ENCODE assay signal across 22 cellular contexts in genomic region chr3:15044311-15044710, GRCh38. TPM values are rescaled to one million over a fixed set of nuclear protein-coding genes. Genes with fewer than 3 reads are reported as not detected.
DNase-seq lines count a peak whose midpoint lies in the region; ATAC-seq, FAIRE-seq and TF ChIP-seq lines count a peak whose summit lies in the region.
"Had no signal": no experiment of that assay in that cellular context is flagged by ENCODE, and none has a peak within 500 bp of the region (broad histone marks: within the 10 kb centered on the region; RNA-seq: fewer than 3 reads in every experiment).

No MANE protein-coding gene starts in this region.

- TF ChIP-seq CTCF in A673 (conservative IDR thresholded peaks at IDR 0.05; ENCODE audit: low read depth, low read length) (no peak), endothelial cell of umbilical vein (IDR thresholded peaks at IDR 0.05; ENCODE audit: extremely low read depth in 1 of 2, insufficient read depth in 1 of 2, low read depth in 1 of 2, low read length in 2 of 2) (no peak)

- H3K36me3 Mint-ChIP-seq in activated CD4-positive, alpha-beta memory T cell treated with anti-CD3 and anti-CD28 coated beads for 36 hours = peaks cover 46% of the 10 kb centered on the region

- no peaks in the 10 kb centered on the region for H3K27me3 Mint-ChIP-seq in activated CD4-positive, alpha-beta memory T cell treated with anti-CD3 and anti-CD28 coated beads for 36 hours
- H3K27me3 Mint-ChIP-seq: naive B cell had no signal

- H3K9me3 ChIP-seq in A673 (ENCODE audit: low read depth, low read length, poor library complexity, severe bottlenecking) = no peaks in the 10 kb centered on the region
- no peaks in the 10 kb centered on the region for H3K9me3 ChIP-seq in BLaER1
- H3K9me3 ChIP-seq in endothelial cell of umbilical vein (replicated peaks; ENCODE audit: control insufficient read depth, insufficient read depth, low read length) = no peaks in the 10 kb centered on the region
- H3K9me3 ChIP-seq: adrenal gland had no signal

- no TSS peak for BruUV-seq in A673 (replicated peaks; lab: Mats Ljungman, UMichigan)
- no TSS peak for BruUV-seq in endothelial cell of umbilical vein (replicated peaks; lab: Mats Ljungman, UMichigan)

- H3K9ac ChIP-seq in BLaER1 (no peak overlapping the region; the same call in 1 of the 2 replicates), endothelial cell of umbilical vein (replicated peaks; ENCODE audit: extremely low read depth, insufficient read depth, low read length) (peak overlapping the region; percentile 14)

- peak; percentile 78 for FAIRE-seq in endothelial cell of umbilical vein (lab: Jason Lieb, UNC)
- FAIRE-seq: D721Med, frontal cortex, H1, HTR-8/SVneo had no signal

- H3K27me3 ChIP-seq in A673 (replicated peaks; ENCODE audit: insufficient read depth, low read depth, low read length, poor library complexity) (no peaks in the 10 kb centered on the region), BLaER1 (no peaks in the 10 kb centered on the region), endothelial cell of umbilical vein (ENCODE audit: control insufficient read depth in 2 of 2, insufficient read depth in 2 of 2, low read length in 2 of 2) (no peaks in the 10 kb centered on the region)
- H3K27me3 ChIP-seq: adrenal gland, dorsolateral prefrontal cortex had no signal

- H3K4me3 ChIP-seq in A673 (ENCODE audit: low read depth, low read length, poor library complexity, severe bottlenecking) = no peak overlapping the region
- no peak overlapping the region for H3K4me3 ChIP-seq in BLaER1
- no peak overlapping the region for H3K4me3 ChIP-seq in endothelial cell of umbilical vein (replicated peaks in 1 of 3; ENCODE audit: insufficient read depth in 1 of 3, low read depth in 1 of 3, low read length in 3 of 3)
- H3K4me3 ChIP-seq: adrenal gland, dorsolateral prefrontal cortex had no signal

- H3K4me1 ChIP-seq in A673 (ENCODE audit: insufficient read depth, low read length, poor library complexity, severe bottlenecking) (peaks cover 33% of the 10 kb centered on the region), BLaER1 (peaks cover 11% of the 10 kb centered on the region), endothelial cell of umbilical vein (ENCODE audit: control insufficient read depth, extremely low read depth, insufficient read depth, low read length) (peaks cover 36% of the 10 kb centered on the region)

- no peaks in the 10 kb centered on the region for H3K9me1 ChIP-seq in endothelial cell of umbilical vein (replicated peaks; ENCODE audit: control insufficient read depth, extremely low read depth, insufficient read depth, low read length)

- no peak overlapping the region for H3K4me3 Mint-ChIP-seq in activated CD4-positive, alpha-beta memory T cell treated with anti-CD3 and anti-CD28 coated beads for 36 hours
- H3K4me3 Mint-ChIP-seq: naive B cell had no signal

- intact Hi-C loops in A673 (cut with micrococcal nuclease; ENCODE audit: unreplicated experiment) (loop anchor here (5.0 kb wide), 1 partner anchor 117 kb away; no protein-coding TSS in a partner anchor), endothelial cell of umbilical vein (cut with micrococcal nuclease) (loop anchor here (2.0 to 10.0 kb wide), 2 partner anchors 96 to 240 kb away; no protein-coding TSS in a partner anchor)
- intact Hi-C loops in activated CD4-positive, alpha-beta memory T cell treated with anti-CD3 and anti-CD28 coated beads for 36 hours (cut with micrococcal nuclease) = loop anchor here (5.0 kb wide), 1 partner anchor 57 kb away; no protein-coding TSS in a partner anchor

- peaks cover 10% of the 10 kb centered on the region for H3K79me2 ChIP-seq in endothelial cell of umbilical vein (ENCODE audit: control insufficient read depth, insufficient read depth, low read length)

- CTCF ChIA-PET in A673 (lab: Charles Lee) = no interaction called here
- CTCF ChIA-PET in activated CD4-positive, alpha-beta memory T cell treated with anti-CD3 and anti-CD28 coated beads for 36 hours (lab: Charles Lee) = no interaction called here
- CTCF ChIA-PET in endothelial cell of umbilical vein (lab: Charles Lee) = interaction anchor here (1.4 kb wide), 1 partner anchor 119 kb away, joined by 4 read pairs; no protein-coding TSS in a partner anchor

- no peak overlapping the region for H2AFZ ChIP-seq in endothelial cell of umbilical vein (ENCODE audit: low read depth, low read length)

- H3K4me2 ChIP-seq in BLaER1 = peak overlapping the region; percentile 26; the same call in 1 of the 2 replicates
- H3K4me2 ChIP-seq in endothelial cell of umbilical vein (ENCODE audit: insufficient read depth, low read length) = peak overlapping the region; percentile 60

- H3K4me1 Mint-ChIP-seq in activated CD4-positive, alpha-beta memory T cell treated with anti-CD3 and anti-CD28 coated beads for 36 hours (ENCODE audit: low read depth) = peaks cover 33% of the 10 kb centered on the region

- H3K27ac Mint-ChIP-seq in activated CD4-positive, alpha-beta memory T cell treated with anti-CD3 and anti-CD28 coated beads for 36 hours = peak overlapping the region; percentile 11

- no peak for ATAC-seq in HG03457 (IDR thresholded peaks at IDR 0.05; ENCODE audit: unreplicated experiment)

- peak overlapping the region; percentile 53 for H3K27ac ChIP-seq in A673 (ENCODE audit: low read depth, low read length, poor library complexity, severe bottlenecking)
- no peak overlapping the region for H3K27ac ChIP-seq in BLaER1
- peak overlapping the region; percentile 71 for H3K27ac ChIP-seq in endothelial cell of umbilical vein (ENCODE audit: insufficient read depth, low read depth, low read length)
- H3K27ac ChIP-seq: adrenal gland had no signal

- DNase-seq in A673 (ENCODE audit: low spot score) (no peak), endothelial cell of umbilical vein (ENCODE audit: low read depth, low spot score) (peak; percentile 69), NCI-H2171 treated with DMSO at 0.1 percent for 48 hours (lab: John Stamatoyannopoulos, UW) (no peak), NCI-H82 treated with DMSO at 0.1 percent for 48 hours (lab: John Stamatoyannopoulos, UW; ENCODE audit: unreplicated experiment) (no peak), NK-92 (lab: John Stamatoyannopoulos, UW; ENCODE audit: unreplicated experiment) (no peak)
- DNase-seq in activated CD4-positive, alpha-beta memory T cell treated with anti-CD3 and anti-CD28 coated beads for 36 hours = no peak
- DNase-seq: adrenal gland, dorsolateral prefrontal cortex, Kasumi-1, kidney glomerular epithelial cell, mesenchymal stem cell, naive B cell, NCI-H1105 treated with DMSO at 0.1 percent for 48 hours, NCI-H524 treated with DMSO at 0.1 percent for 48 hours, posterior cingulate gyrus, SHP77 treated with DMSO at 0.1 percent for 48 hours had no signal

- POLR2A ChIA-PET in A673 (lab: Charles Lee; ENCODE audit: low non-redundant PET) (no interaction called here), endothelial cell of umbilical vein (lab: Charles Lee) (no interaction called here)
- POLR2A ChIA-PET in activated CD4-positive, alpha-beta memory T cell treated with anti-CD3 and anti-CD28 coated beads for 36 hours (lab: Charles Lee) = no interaction called here

- H4K20me1 ChIP-seq in BLaER1 (peaks cover 84% of the 10 kb centered on the region), endothelial cell of umbilical vein (replicated peaks; ENCODE audit: control insufficient read depth, extremely low read depth, insufficient read depth, low read length) (no peaks in the 10 kb centered on the region)

- H3K9me3 Mint-ChIP-seq in activated CD4-positive, alpha-beta memory T cell treated with anti-CD3 and anti-CD28 coated beads for 36 hours = no peaks in the 10 kb centered on the region

- H3K36me3 ChIP-seq in A673 (ENCODE audit: insufficient read depth, low read length, poor library complexity, severe bottlenecking) (peaks cover 93% of the 10 kb centered on the region), BLaER1 (peaks cover 98% of the 10 kb centered on the region), endothelial cell of umbilical vein (ENCODE audit: control insufficient read depth in 2 of 2, extremely low read depth in 1 of 2, insufficient read depth in 2 of 2, low read length in 2 of 2) (peaks cover 21 to 24% of the 10 kb centered on the region in 2 experiments)

- dilution Hi-C loops in endothelial cell of umbilical vein (cut with MboI; ENCODE audit: extremely low pct_ligation_motif_present, low sequenced_read_pairs) = no loop called here

- TF ChIP-seq POLR2A in endothelial cell of umbilical vein (IDR thresholded peaks at IDR 0.05; ENCODE audit: low read depth, low read length) = no peak

TF ChIP-seq in endothelial cell of umbilical vein, 7 proteins besides CTCF, POLR2A, EP300 and RAD21 (continues in another document):
- TF ChIP-seq POLR2AphosphoS5 (IDR thresholded peaks at IDR 0.05; ENCODE audit: insufficient read depth, low read depth, low read length) (no peak), FOS (IDR thresholded peaks at IDR 0.05; ENCODE audit: borderline replicate concordance, insufficient read depth, low read length) (no peak), MYC (IDR thresholded peaks at IDR 0.05; ENCODE audit: low read depth, low read length) (no peak), MAX (IDR thresholded peaks at IDR 0.05; ENCODE audit: insufficient read depth, insufficient read length) (no peak)

RNA-seq across cellular contexts. Expression of gene MRPS25, which starts 20.8 kb away (rescaled TPM):
- total RNA-seq in A673 (2021) = 75.5 and 91.3 TPM in 2 replicates
- 10 to 100 TPM; 53.8 to 58.5 TPM for total RNA-seq in activated CD4-positive, alpha-beta memory T cell treated with anti-CD3 and anti-CD28 coated beads for 36 hours
- 58.1 and 68.7 TPM in 2 replicates for total RNA-seq in endothelial cell of umbilical vein
- polyA plus RNA-seq in endothelial cell of umbilical vein = 32.5 and 32.7 TPM in 2 replicates
- 24.3 TPM in 2 replicates for polyA plus RNA-seq in endothelial cell of umbilical vein (2011; cell fraction: cytosol; rRNA removed)
- polyA plus RNA-seq in endothelial cell of umbilical vein (2011; cell fraction: nucleus; rRNA removed) = 137 and 150 TPM in 2 replicates
- polyA plus RNA-seq in endothelial cell of umbilical vein (2012) = 46.5 and 49.4 TPM in 2 replicates
- polyA minus RNA-seq in endothelial cell of umbilical vein = 24.3 and 33.0 TPM in 2 replicates
- polyA minus RNA-seq in endothelial cell of umbilical vein (2011; cell fraction: cytosol; rRNA and poly(A)+ RNA removed) = 50.2 TPM
- polyA minus RNA-seq in endothelial cell of umbilical vein (2011; cell fraction: nucleus; rRNA and poly(A)+ RNA removed) = 20.3 and 30.5 TPM in 2 replicates

RNA-seq across cellular contexts. Expression of gene RBSN, which starts 54.6 kb away (rescaled TPM):
- total RNA-seq in A673 (2021) (31.2 and 35.2 TPM in 2 replicates), endothelial cell of umbilical vein (23.1 and 23.6 TPM in 2 replicates)
- 10 to 100 TPM; 15.0 to 15.3 TPM for total RNA-seq in activated CD4-positive, alpha-beta memory T cell treated with anti-CD3 and anti-CD28 coated beads for 36 hours
- polyA plus RNA-seq in endothelial cell of umbilical vein = 5.8 and 6.7 TPM in 2 replicates
- 6.7 and 7.1 TPM in 2 replicates for polyA plus RNA-seq in endothelial cell of umbilical vein (2011; cell fraction: cytosol; rRNA removed)
- 14.9 and 15.9 TPM in 2 replicates for polyA plus RNA-seq in endothelial cell of umbilical vein (2011; cell fraction: nucleus; rRNA removed)
- 7.4 and 10.5 TPM in 2 replicates for polyA plus RNA-seq in endothelial cell of umbilical vein (2012)
- polyA minus RNA-seq in endothelial cell of umbilical vein = 18.1 and 20.0 TPM in 2 replicates
- polyA minus RNA-seq in endothelial cell of umbilical vein (2011; cell fraction: cytosol; rRNA and poly(A)+ RNA removed) = 19.2 TPM
- 11.8 and 13.9 TPM in 2 replicates for polyA minus RNA-seq in endothelial cell of umbilical vein (2011; cell fraction: nucleus; rRNA and poly(A)+ RNA removed)
